In the genomic region with DNA sequence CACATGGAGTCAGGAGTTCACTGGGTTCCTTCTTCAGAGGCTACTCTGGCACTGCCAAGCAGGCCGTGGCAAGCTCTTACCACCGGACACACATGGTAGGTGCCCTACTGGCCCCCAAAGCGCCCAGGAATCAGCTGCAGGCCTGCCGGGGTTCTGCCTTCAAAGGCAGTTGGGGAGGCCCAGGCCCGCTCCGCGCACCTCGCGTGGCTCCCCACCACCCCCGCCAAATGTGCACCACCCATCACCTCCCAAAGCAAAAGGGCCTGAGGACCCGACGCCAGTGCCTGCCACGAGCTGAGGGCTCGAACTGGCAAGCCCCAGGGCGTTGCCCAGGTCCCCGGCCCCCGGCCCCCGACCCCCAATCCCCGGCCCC, we compare ENCODE assay signal across 8 cellular contexts. TPM values are rescaled to one million over a fixed set of nuclear protein-coding genes. Genes with fewer than 3 reads are reported as not detected.
DNase-seq lines count a peak whose midpoint lies in the region; ATAC-seq and TF ChIP-seq lines count a peak whose summit lies in the region.

No MANE protein-coding gene starts in this region.

- no peaks in the 10 kb centered on the region for H3K9me3 ChIP-seq in right cardiac atrium (ENCODE audit: control insufficient read depth, low read length)
- no peaks in the 10 kb centered on the region for H3K9me3 ChIP-seq in smooth muscle cell (replicated peaks; ENCODE audit: low read depth)

- H3K9me3 Mint-ChIP-seq in IgD-negative memory B cell: no peaks in the 10 kb centered on the region
- H3K9me3 Mint-ChIP-seq in activated T-helper 17 cell treated with anti-CD3 and anti-CD28 coated beads, Interleukin-2, amount 50 U/mL, for 72 hours: no peaks in the 10 kb centered on the region

- no peak for TF ChIP-seq CTCF in smooth muscle cell (IDR thresholded peaks at IDR 0.05; ENCODE audit: borderline replicate concordance, insufficient read depth, poor library complexity, severe bottlenecking)

- DNase-seq in right cardiac atrium: peak in 1 of 3 donors; percentile 66
- no peak for DNase-seq in smooth muscle cell (lab: John Stamatoyannopoulos, UW; ENCODE audit: unreplicated experiment)
- no peak for DNase-seq in OCI-M1 (lab: John Stamatoyannopoulos, UW)
- DNase-seq in NCI-H1694 treated with DMSO at 0.1 percent for 48 hours (lab: John Stamatoyannopoulos, UW): no peak
- no peak for DNase-seq in COLO829 (ENCODE audit: low spot score)

- peaks cover 0 to 8% (median 3%) of the 10 kb centered on the region in 3 donors for H3K4me1 Mint-ChIP-seq in IgD-negative memory B cell
- peaks cover 11% of the 10 kb centered on the region for H3K4me1 Mint-ChIP-seq in activated T-helper 17 cell treated with anti-CD3 and anti-CD28 coated beads, Interleukin-2, amount 50 U/mL, for 72 hours

- ATAC-seq in activated T-helper 17 cell treated with anti-CD3 and anti-CD28 coated beads, Interleukin-2, amount 50 U/mL, for 72 hours (replicated peaks): peak; percentile 26
- peak; percentile 11 for ATAC-seq in right cardiac atrium
- no peak for ATAC-seq in GM19328 (IDR thresholded peaks at IDR 0.05; ENCODE audit: unreplicated experiment)

- H3K27me3 ChIP-seq in right cardiac atrium (ENCODE audit: control insufficient read depth, insufficient read depth) (no peaks in the 10 kb centered on the region), smooth muscle cell (ENCODE audit: low read depth) (no peaks in the 10 kb centered on the region)

- no peaks in the 10 kb centered on the region for H3F3A ChIP-seq in smooth muscle cell (ENCODE audit: low read depth)

- no peaks in the 10 kb centered on the region for H3K79me2 ChIP-seq in smooth muscle cell (ENCODE audit: low read depth)

- H3K36me3 ChIP-seq in smooth muscle cell (ENCODE audit: low read depth): no peaks in the 10 kb centered on the region

- WGBS in right cardiac atrium: 19% methylated on average over 19 of the region's 19 CpGs
- 35% methylated on average over 13 of the region's 19 CpGs for WGBS in smooth muscle cell (ENCODE audit: low lambda C conversion rate)

- H3K27ac ChIP-seq in right cardiac atrium (ENCODE audit: low read length) (peak overlapping the region; percentile 11), smooth muscle cell (ENCODE audit: low read depth) (no peak overlapping the region)

- H3K9ac ChIP-seq in smooth muscle cell (ENCODE audit: low read depth): no peak overlapping the region

- no peaks in the 10 kb centered on the region for H3K27me3 Mint-ChIP-seq in IgD-negative memory B cell
- H3K27me3 Mint-ChIP-seq in activated T-helper 17 cell treated with anti-CD3 and anti-CD28 coated beads, Interleukin-2, amount 50 U/mL, for 72 hours: peaks cover 3% of the 10 kb centered on the region

- H3K4me1 ChIP-seq in right cardiac atrium (ENCODE audit: control insufficient read depth, insufficient read depth, low read length) (peaks cover 9% of the 10 kb centered on the region), smooth muscle cell (ENCODE audit: low read depth) (no peaks in the 10 kb centered on the region)

- H3K4me3 ChIP-seq in right cardiac atrium (ENCODE audit: low read length) (peak overlapping the region; percentile 67), smooth muscle cell (peak overlapping the region; percentile 95)

- H3K36me3 Mint-ChIP-seq in IgD-negative memory B cell: no peaks in the 10 kb centered on the region
- no peaks in the 10 kb centered on the region for H3K36me3 Mint-ChIP-seq in activated T-helper 17 cell treated with anti-CD3 and anti-CD28 coated beads, Interleukin-2, amount 50 U/mL, for 72 hours (ENCODE audit: low read depth)

- H3K4me3 Mint-ChIP-seq in IgD-negative memory B cell: peak overlapping the region; percentile 62 to 83 (median 76)
- H3K4me3 Mint-ChIP-seq in activated T-helper 17 cell treated with anti-CD3 and anti-CD28 coated beads, Interleukin-2, amount 50 U/mL, for 72 hours: peak overlapping the region; percentile 66

- H3K27ac Mint-ChIP-seq in IgD-negative memory B cell: no peak overlapping the region
- no peak overlapping the region for H3K27ac Mint-ChIP-seq in activated T-helper 17 cell treated with anti-CD3 and anti-CD28 coated beads, Interleukin-2, amount 50 U/mL, for 72 hours

- peak overlapping the region; percentile 100 for H2AFZ ChIP-seq in smooth muscle cell (ENCODE audit: low read depth)

- H3K4me2 ChIP-seq in smooth muscle cell: peak overlapping the region; percentile 99

- intact Hi-C loops in right cardiac atrium (cut with DNase I): no loop called here

- no peaks in the 10 kb centered on the region for H4K20me1 ChIP-seq in smooth muscle cell (ENCODE audit: low read depth)

RNA-seq across cellular contexts. Expression of gene POMGNT2, which starts 0.7 kb away (rescaled TPM):
- polyA plus RNA-seq in IgD-negative memory B cell: 4.1 TPM
- total RNA-seq in activated T-helper 17 cell treated with anti-CD3 and anti-CD28 coated beads, Interleukin-2, amount 50 U/mL, for 72 hours: 1 to 10 TPM; 3.7 to 4.5 TPM
- 10 to 100 TPM; 16.9 to 28.2 (median 25.0) TPM for total RNA-seq in right cardiac atrium
- polyA plus RNA-seq in right cardiac atrium: 23.4 TPM
- 9.2 and 9.3 TPM in 2 replicates for total RNA-seq in smooth muscle cell
- 14.1 and 17.9 TPM in 2 replicates for polyA plus RNA-seq in smooth muscle cell
